ENCODE assay signal across 8 cellular contexts in the genomic region with DNA sequence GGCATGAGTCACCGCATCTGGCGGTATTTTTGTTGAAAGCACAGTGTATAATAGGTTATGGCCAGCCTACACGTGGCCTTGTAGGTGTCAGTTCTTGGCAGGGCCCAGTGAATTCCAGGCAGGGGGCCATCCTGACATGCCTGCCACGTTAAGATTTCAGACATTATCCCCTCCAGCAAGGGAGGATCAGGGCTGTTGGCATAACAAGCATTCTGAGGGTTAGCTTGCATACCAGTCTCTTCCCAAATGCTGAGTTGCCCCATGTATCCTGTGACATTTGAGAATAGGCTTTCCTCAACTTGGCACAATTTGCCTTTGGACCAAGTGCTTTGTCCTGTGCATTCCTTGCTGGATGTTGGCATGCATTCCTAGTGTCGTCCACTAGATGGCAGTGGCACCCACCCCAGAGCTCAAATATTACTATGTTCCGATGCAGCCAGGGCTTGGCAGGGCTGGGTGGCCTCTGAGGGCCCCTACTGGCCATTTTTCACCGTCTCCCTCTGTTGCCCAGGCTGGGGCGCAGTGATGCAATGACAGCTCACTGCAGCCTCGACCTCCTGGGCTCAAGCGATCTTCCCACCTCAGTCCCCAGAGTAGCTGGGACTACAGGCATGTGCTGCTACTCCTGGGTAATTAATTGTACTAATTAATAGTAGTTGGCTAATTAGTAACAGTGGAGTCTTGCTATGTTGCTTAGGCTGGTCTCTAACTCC. TPM values are rescaled to one million over a fixed set of nuclear protein-coding genes. Genes with fewer than 3 reads are reported as not detected.
DNase-seq lines count a peak whose midpoint lies in the region; ATAC-seq, FAIRE-seq and TF ChIP-seq lines count a peak whose summit lies in the region.

No MANE protein-coding gene starts in this region.

- ATAC-seq in A549 (peak; percentile 97 to 99), GM18505 (IDR thresholded peaks at IDR 0.05; ENCODE audit: unreplicated experiment) (peak; percentile 83)

- no peaks in the 10 kb centered on the region for H4K20me1 ChIP-seq in OCI-LY3 (ENCODE audit: insufficient read depth, low read length)

- H3K36me3 ChIP-seq in OCI-LY3 (replicated peaks; ENCODE audit: low read depth, low read length), result no peaks in the 10 kb centered on the region

- TF ChIP-seq EP300 in A549 (IDR thresholded peaks at IDR 0.05), result no peak

- H3K79me2 ChIP-seq in OCI-LY3 (ENCODE audit: low read length), result no peaks in the 10 kb centered on the region

- no peak for TF ChIP-seq POLR2A in A549 (IDR thresholded peaks at IDR 0.05; ENCODE audit: low read length)
- no peak for TF ChIP-seq POLR2A in GM18505 (IDR thresholded peaks at IDR 0.05; ENCODE audit: borderline replicate concordance, extremely low read depth, insufficient read depth, insufficient read length)

- H3K4me1 ChIP-seq in A549, result no peaks in the 10 kb centered on the region
- no peaks in the 10 kb centered on the region for H3K4me1 ChIP-seq in OCI-LY3 (ENCODE audit: low read length)

- FAIRE-seq in A549 (lab: Jason Lieb, UNC), result peak; percentile 97

- peak; percentile 84 to 95 for TF ChIP-seq RAD21 in A549 (conservative IDR thresholded peaks at IDR 0.05 in 1 of 2, IDR thresholded peaks at IDR 0.05 in 1 of 2)

- H3K27ac ChIP-seq in A549 (no peak overlapping the region), OCI-LY3 (ENCODE audit: low read length) (no peak overlapping the region)

- no peaks in the 10 kb centered on the region for H3K27me3 ChIP-seq in OCI-LY3 (ENCODE audit: low read depth, low read length)

- peak; percentile 98 for TF ChIP-seq CTCF in A549 (IDR thresholded peaks at IDR 0.05)
- TF ChIP-seq CTCF in OCI-LY3 (IDR thresholded peaks at IDR 0.05; ENCODE audit: low read depth, low read length), result peak; percentile 96

- no peak overlapping the region for H3K9ac ChIP-seq in OCI-LY3 (ENCODE audit: low read length)

- WGBS in A549 (ENCODE audit: missing lambda C conversion rate), result 11% methylated on average over 10 of the region's 10 CpGs

- CTCF ChIA-PET in A549 (lab: Yijun Ruan, JAX), result interaction anchor here (0.6 to 4.4 kb wide), 45 partner anchors 8 to 619 kb away, joined by 3 to 23 read pairs (median 4); no protein-coding TSS in a partner anchor

- DNase-seq in A549 (ENCODE audit: low read depth in 1 of 2, low spot score in 1 of 2), result peak; percentile 73 to 92
- peak; percentile 98 for DNase-seq in HT-29 (ENCODE audit: low spot score)
- peak; percentile 40 for DNase-seq in activated CD8-positive, alpha-beta memory T cell treated with anti-CD3 and anti-CD28 coated beads, Interleukin-2, amount 50 U/mL, for 1 hour (ENCODE audit: extremely low read depth)
- peak; percentile 56 for DNase-seq in epidermal melanocyte (ENCODE audit: insufficient read length, low spot score)
- DNase-seq in mucosa of gallbladder (ENCODE audit: low spot score), result peak; percentile 89
- DNase-seq in stimulated activated CD8-positive, alpha-beta memory T cell treated with anti-CD3 and anti-CD28 coated beads, Interleukin-4, amount 100 ng/mL, for 4 hours (ENCODE audit: low read depth in 2 of 2, low spot score in 1 of 2), result peak; percentile 46 to 50

- H3K4me2 ChIP-seq in A549 (0 out of 3 replicates have a peak overlapping the region, but pooled peaks have one; percentile 26), OCI-LY3 (ENCODE audit: low read length) (no peak overlapping the region)

- POLR2A ChIA-PET in A549 (lab: Yijun Ruan, JAX), result interaction anchor here (0.7 to 1.1 kb wide), 2 partner anchors 73 to 188 kb away, joined by 3 to 4 read pairs; no protein-coding TSS in a partner anchor

- H3K9me3 ChIP-seq in A549 (peaks cover 7% of the 10 kb centered on the region; the same call in 2 of the 3 replicates), OCI-LY3 (ENCODE audit: insufficient read depth, low read length) (no peaks in the 10 kb centered on the region)

- H3K4me3 ChIP-seq in A549 (no peak overlapping the region), OCI-LY3 (ENCODE audit: low read length) (no peak overlapping the region)

- H2AFZ ChIP-seq in OCI-LY3 (ENCODE audit: low read depth, low read length), result no peak overlapping the region

TF ChIP-seq in A549, 52 proteins besides CTCF, POLR2A, EP300 and RAD21:
- TF ChIP-seq JUN (IDR thresholded peaks at IDR 0.05), result 0 out of 5 replicates have a peak, but pooled peaks of 1 of the 2 experiments have one; percentile 27
- peak; percentile 18; the same call in 1 of the 2 replicates for TF ChIP-seq RFX5 (IDR thresholded peaks at IDR 0.05)
- peak; percentile 62 to 93; a peak in 3 of 4 replicates for TF ChIP-seq CEBPB (IDR thresholded peaks at IDR 0.05)
- peak; percentile 75 for TF ChIP-seq SMC3 (IDR thresholded peaks at IDR 0.05)
- no peak for TF ChIP-seq HOXB5 (CRISPR knock-in tag; IDR thresholded peaks at IDR 0.05)
- no peak for TF ChIP-seq ZC3H11A (IDR thresholded peaks at IDR 0.05)

RNA-seq across cellular contexts. Expression of gene NLRP12, which starts 31.2 kb away (rescaled TPM):
- 0.03 and 0.04 TPM in 2 replicates for polyA plus RNA-seq in A549 (2011; rRNA removed)
- polyA plus RNA-seq in A549 (2012; cell fraction: cytosol; rRNA removed), result 0.01 and 0.03 TPM in 2 replicates
- polyA plus RNA-seq in A549 (2012; cell fraction: nucleus; rRNA removed), result 0.01 TPM in 1 of 2 replicates, not detected in the other
- 0.03 TPM in 1 of 3 replicates, not detected in the others for polyA plus RNA-seq in A549 (2017; fragmentation: RNase III; extraction: RNeasy Plus Mini Kit Qiagen cat#74134 plus additional on column Dnase treatment)
- polyA minus RNA-seq in A549 (2011; rRNA and poly(A)+ RNA removed), result 0.25 TPM in 1 of 2 replicates, not detected in the other
- not detected in 2 replicates for total RNA-seq in HT-29 (2014; rRNA removed; shearing (Covaris generic))
- 0.20 TPM for total RNA-seq in mucosa of gallbladder

Comparison
In these comparisons a context has a peak if more than half of its experiments do, and no peak if none do; other contexts are left out.
1. DNase-seq: peak in every context shown above with its lines; median percentile 98 in HT-29; 89 in mucosa of gallbladder; 82 in A549; 56 in epidermal melanocyte; 48 in stimulated activated CD8-positive, alpha-beta memory T cell treated with anti-CD3 and anti-CD28 coated beads, Interleukin-4, amount 100 ng/mL, for 4 hours; 40 in activated CD8-positive, alpha-beta memory T cell treated with anti-CD3 and anti-CD28 coated beads, Interleukin-2, amount 50 U/mL, for 1 hour.